ENCODE assay signal across 18 cellular contexts in the genomic region with DNA sequence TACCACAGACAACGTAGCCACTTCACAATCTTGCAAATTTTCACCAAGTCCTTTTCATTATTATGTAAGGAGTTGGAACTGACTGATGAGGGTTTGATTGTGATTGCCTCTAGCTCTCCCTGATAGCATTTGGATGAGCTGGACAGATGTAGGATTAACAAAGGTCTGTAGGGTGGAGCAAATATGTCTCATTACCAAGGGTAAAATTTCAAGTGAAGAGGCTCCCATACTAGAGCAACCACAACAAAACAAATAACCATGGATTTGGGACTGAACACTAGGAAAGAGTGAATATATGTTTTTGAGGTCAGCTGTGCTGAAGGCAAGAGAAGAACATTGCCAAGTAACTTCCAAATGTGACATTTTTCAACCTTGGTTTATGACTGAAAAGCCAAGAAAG.
DNase-seq lines count a peak whose midpoint lies in the region; ATAC-seq and TF ChIP-seq lines count a peak whose summit lies in the region.
"Had no signal": no experiment of that assay in that cellular context is flagged by ENCODE, and none has a peak within 500 bp of the region (broad histone marks: within the 10 kb centered on the region; RNA-seq: fewer than 3 reads in every experiment).

No MANE protein-coding gene starts in this region.

- peaks cover 7 to 25% (median 12%) of the 10 kb centered on the region in 3 donors for H3K36me3 Mint-ChIP-seq in immature natural killer cell
- H3K36me3 Mint-ChIP-seq in natural killer cell treated with Interleukin-12 subunit alpha and Interleukin-12 subunit beta and Interleukin-15 and Interleukin-18, amount 100 ng/mL, for 72 hours = peaks cover 7% of the 10 kb centered on the region
- H3K36me3 Mint-ChIP-seq: CD8-positive, alpha-beta T cell had no signal

- no peaks in the 10 kb centered on the region for H3K9me2 ChIP-seq in Loucy (replicated peaks; ENCODE audit: low read depth, low read length)

- H3K27ac ChIP-seq in HUES48 (ENCODE audit: low read depth, low read length) = peak overlapping the region; percentile 54
- H3K27ac ChIP-seq: BLaER1 treated with 17β-estradiol and CSF1 and Interleukin-3, amounts not matched to agents 10 nM and 100 nM; GM23248; HL-60; KMS-11 had no signal

- H3K27me3 Mint-ChIP-seq in immature natural killer cell (ENCODE audit: low read depth in 3 of 3) = peaks cover 0 to 3% (median 2%) of the 10 kb centered on the region in 3 donors
- H3K27me3 Mint-ChIP-seq in natural killer cell treated with Interleukin-12 subunit alpha and Interleukin-12 subunit beta and Interleukin-15 and Interleukin-18, amount 100 ng/mL, for 72 hours = no peaks in the 10 kb centered on the region
- H3K27me3 Mint-ChIP-seq: B cell had no signal

- TF ChIP-seq CTCF in Loucy (conservative IDR thresholded peaks at IDR 0.05; ENCODE audit: low read length) = no peak

- peak overlapping the region; percentile 44 to 66 (median 58) for H3K4me3 Mint-ChIP-seq in immature natural killer cell
- peak overlapping the region; percentile 21 for H3K4me3 Mint-ChIP-seq in natural killer cell treated with Interleukin-12 subunit alpha and Interleukin-12 subunit beta and Interleukin-15 and Interleukin-18, amount 100 ng/mL, for 72 hours
- H3K4me3 Mint-ChIP-seq: B cell; CD8-positive, alpha-beta T cell had no signal

- H3K4me1 ChIP-seq in HUES48 (ENCODE audit: control insufficient read depth, insufficient read depth, low read length) = peaks cover 17% of the 10 kb centered on the region
- H3K4me1 ChIP-seq in Loucy (ENCODE audit: insufficient read depth, low read length, poor library complexity, severe bottlenecking) = peaks cover 51% of the 10 kb centered on the region

- no peak overlapping the region for H2AFZ ChIP-seq in Loucy (ENCODE audit: low read length)
- H2AFZ ChIP-seq: GM23248 had no signal

- peaks cover 76 to 77% of the 10 kb centered on the region in 2 donors for H3K4me1 Mint-ChIP-seq in immature natural killer cell
- peaks cover 35 to 38% of the 10 kb centered on the region in 2 donors for H3K4me1 Mint-ChIP-seq in natural killer cell treated with Interleukin-12 subunit alpha and Interleukin-12 subunit beta and Interleukin-15 and Interleukin-18, amount 100 ng/mL, for 72 hours (ENCODE audit: low read depth in 2 of 2)
- H3K4me1 Mint-ChIP-seq: B cell had no signal

- H3K9me3 ChIP-seq in HUES48 (ENCODE audit: control insufficient read depth, insufficient read depth, low read length) = no peaks in the 10 kb centered on the region
- H3K9me3 ChIP-seq in Loucy (ENCODE audit: insufficient read depth, low read depth, low read length) = no peaks in the 10 kb centered on the region; the same call in 1 of the 2 replicates

- H3K27me3 ChIP-seq in HUES48 (ENCODE audit: control insufficient read depth, insufficient read depth, low read length) (no peaks in the 10 kb centered on the region), Loucy (ENCODE audit: insufficient read depth, low read length, poor library complexity, severe bottlenecking) (no peaks in the 10 kb centered on the region)
- H3K27me3 ChIP-seq: BLaER1 treated with 17β-estradiol and CSF1 and Interleukin-3, amounts not matched to agents 10 nM and 100 nM had no signal

- H3F3A ChIP-seq in Loucy (ENCODE audit: low read depth) = peaks cover 10% of the 10 kb centered on the region; the same call in 1 of the 2 replicates

- intact Hi-C loops in sciatic nerve (cut with DNase I) = no loop called here

- H4K20me1 ChIP-seq in Loucy (ENCODE audit: insufficient read depth, low read length, poor library complexity, severe bottlenecking) = no peaks in the 10 kb centered on the region
- H4K20me1 ChIP-seq: BLaER1 treated with 17β-estradiol and CSF1 and Interleukin-3, amounts not matched to agents 10 nM and 100 nM had no signal

- no peaks in the 10 kb centered on the region for H3K36me3 ChIP-seq in HUES48 (ENCODE audit: control insufficient read depth, insufficient read depth, low read length)
- no peaks in the 10 kb centered on the region for H3K36me3 ChIP-seq in Loucy (ENCODE audit: insufficient read depth, low read length)
- H3K36me3 ChIP-seq: BLaER1 treated with 17β-estradiol and CSF1 and Interleukin-3, amounts not matched to agents 10 nM and 100 nM had no signal

- no peaks in the 10 kb centered on the region for H3K79me2 ChIP-seq in Loucy (ENCODE audit: insufficient read depth, low read length)

- H3K9me3 Mint-ChIP-seq in immature natural killer cell = peaks cover 2 to 19% (median 11%) of the 10 kb centered on the region in 6 donors
- peaks cover 12% of the 10 kb centered on the region for H3K9me3 Mint-ChIP-seq in natural killer cell treated with Interleukin-12 subunit alpha and Interleukin-12 subunit beta and Interleukin-15 and Interleukin-18, amount 100 ng/mL, for 72 hours
- H3K9me3 Mint-ChIP-seq: CD8-positive, alpha-beta T cell had no signal

- no peak overlapping the region; the same call in 1 of the 2 replicates for H3K4me3 ChIP-seq in HUES48 (ENCODE audit: low read depth, low read length)
- no peak overlapping the region for H3K4me3 ChIP-seq in Loucy (ENCODE audit: low read length, poor library complexity, severe bottlenecking)
- H3K4me3 ChIP-seq: BLaER1 treated with 17β-estradiol and CSF1 and Interleukin-3, amounts not matched to agents 10 nM and 100 nM; GM12878; GM23248 had no signal

- H3K9ac ChIP-seq in HUES48 (ENCODE audit: low read depth, low read length) (no peak overlapping the region), Loucy (ENCODE audit: low read depth, low read length, poor library complexity, severe bottlenecking) (no peak overlapping the region)
- H3K9ac ChIP-seq: BLaER1 treated with 17β-estradiol and CSF1 and Interleukin-3, amounts not matched to agents 10 nM and 100 nM; GM23248; KMS-11 had no signal

- ATAC-seq in natural killer cell treated with Interleukin-12 subunit alpha and Interleukin-12 subunit beta and Interleukin-15 and Interleukin-18, amount 100 ng/mL, for 72 hours = no peak
- no peak for ATAC-seq in HG02938 (IDR thresholded peaks at IDR 0.05; ENCODE audit: unreplicated experiment)
- no peak for ATAC-seq in sciatic nerve
- no peak for ATAC-seq in stimulated activated naive CD8-positive, alpha-beta T cell treated with anti-CD3 and anti-CD28 coated beads, Interleukin-15, Interleukin-2, amounts not matched to agents 100 U/mL and 50 U/mL, for 24 hours
- ATAC-seq: CD8-positive, alpha-beta T cell; GM12878 had no signal

- peak overlapping the region; percentile 76 to 94 (median 91) for H3K27ac Mint-ChIP-seq in immature natural killer cell
- peak overlapping the region; percentile 47 to 61 for H3K27ac Mint-ChIP-seq in natural killer cell treated with Interleukin-12 subunit alpha and Interleukin-12 subunit beta and Interleukin-15 and Interleukin-18, amount 100 ng/mL, for 72 hours
- H3K27ac Mint-ChIP-seq: B cell; CD8-positive, alpha-beta T cell had no signal

- DNase-seq in immature natural killer cell (no peak), SHP77 treated with DMSO at 0.1 percent for 48 hours (lab: John Stamatoyannopoulos, UW) (no peak), sciatic nerve (ENCODE audit: low spot score) (no peak)
- no peak for DNase-seq in natural killer cell treated with Interleukin-12 subunit alpha and Interleukin-12 subunit beta and Interleukin-15 and Interleukin-18, amount 100 ng/mL, for 72 hours (ENCODE audit: low spot score)
- DNase-seq in stimulated activated naive CD8-positive, alpha-beta T cell treated with anti-CD3 and anti-CD28 coated beads, Interleukin-15, Interleukin-2, amounts not matched to agents 100 U/mL and 50 U/mL, for 24 hours = no peak
- DNase-seq: Calu3; CD8-positive, alpha-beta T cell; DND-41; EL; GM23248 had no signal

- H3K4me2 ChIP-seq in Loucy (ENCODE audit: low read depth, low read length, poor library complexity, severe bottlenecking) = peak overlapping the region; percentile 77
- H3K4me2 ChIP-seq: KMS-11 had no signal
